2 cellular contexts compared by ENCODE assay signal in genomic region chr10:69800665-69801064, GRCh38.
TF ChIP-seq lines count a peak whose summit lies in the region.

No MANE protein-coding gene starts in this region.

TF ChIP-seq in H1, 55 proteins besides CTCF, POLR2A, EP300 and RAD21:
- TF ChIP-seq SIX5 (IDR thresholded peaks at IDR 0.05; ENCODE audit: low read depth, low read length) (no peak), TAF7 (optimal IDR thresholded peaks at IDR 0.05; ENCODE audit: borderline replicate concordance, low read depth, low read length) (no peak), JUN (IDR thresholded peaks at IDR 0.05; ENCODE audit: low read depth, low read length) (no peak), SIRT6 (IDR thresholded peaks at IDR 0.05; ENCODE audit: low read length) (no peak), TAF1 (IDR thresholded peaks at IDR 0.05; ENCODE audit: low read depth, low read length) (no peak), PHF8 (conservative IDR thresholded peaks at IDR 0.05; ENCODE audit: low read depth, low read length) (no peak), SIN3A (conservative IDR thresholded peaks at IDR 0.05 in 1 of 2, IDR thresholded peaks at IDR 0.05 in 1 of 2; ENCODE audit: low read depth in 1 of 2, low read length in 2 of 2) (no peak), CHD1 (IDR thresholded peaks at IDR 0.05; ENCODE audit: low read depth, low read length) (no peak), ASH2L (IDR thresholded peaks at IDR 0.05; ENCODE audit: low read length) (no peak), KDM4A (IDR thresholded peaks at IDR 0.05; ENCODE audit: low read depth, low read length, severe bottlenecking) (no peak), BCL11A (IDR thresholded peaks at IDR 0.05; ENCODE audit: low read depth in 2 of 2, low read length in 2 of 2) (no peak), TBP (IDR thresholded peaks at IDR 0.05; ENCODE audit: low read depth, low read length) (no peak), RFX5 (IDR thresholded peaks at IDR 0.05; ENCODE audit: borderline replicate concordance, low read depth, low read length) (no peak), HDAC6 (IDR thresholded peaks at IDR 0.05; ENCODE audit: low read depth, low read length) (no peak), TCF12 (IDR thresholded peaks at IDR 0.05; ENCODE audit: low read depth, low read length) (no peak), KDM1A (IDR thresholded peaks at IDR 0.05; ENCODE audit: borderline replicate concordance, low read length) (no peak)

TF ChIP-seq in SK-N-SH treated with all-trans-retinoic acid at 6 μM for 48 hours, 23 proteins besides CTCF, POLR2A, EP300 and RAD21:
- no peak for TF ChIP-seq ESRRG (CRISPR knock-in tag; IDR thresholded peaks at IDR 0.05)
- no peak for TF ChIP-seq ISL1 (CRISPR knock-in tag; IDR thresholded peaks at IDR 0.05)
- no peak for TF ChIP-seq ARNTL (CRISPR knock-in tag; IDR thresholded peaks at IDR 0.05; ENCODE audit: borderline replicate concordance, low read depth)
- no peak for TF ChIP-seq PPARA (CRISPR knock-in tag; IDR thresholded peaks at IDR 0.05; ENCODE audit: borderline replicate concordance)
- TF ChIP-seq BACH2 (CRISPR knock-in tag; IDR thresholded peaks at IDR 0.05; ENCODE audit: borderline replicate concordance): no peak
- TF ChIP-seq CSDC2 (CRISPR knock-in tag; IDR thresholded peaks at IDR 0.05): no peak
- no peak for TF ChIP-seq CREB5 (CRISPR knock-in tag; IDR thresholded peaks at IDR 0.05; ENCODE audit: low read depth)
- TF ChIP-seq PATZ1 (CRISPR knock-in tag; IDR thresholded peaks at IDR 0.05; ENCODE audit: borderline replicate concordance): no peak
